31 cellular contexts compared by ENCODE assay signal in genomic region chr1:202659541-202659940, GRCh38. TPM values are rescaled to one million over a fixed set of nuclear protein-coding genes. Genes with fewer than 3 reads are reported as not detected.
"Had no signal": no experiment of that assay in that cellular context is flagged by ENCODE, and none has a peak within 500 bp of the region (broad histone marks: within the 10 kb centered on the region; RNA-seq: fewer than 3 reads in every experiment).

No MANE protein-coding gene starts in this region.

- H3K36me3 ChIP-seq: adrenal gland, gastrocnemius medialis, right atrium auricular region, vagina had no signal

- H3K4me1 ChIP-seq: adrenal gland, body of pancreas, gastrocnemius medialis, parathyroid adenoma, psoas muscle, right atrium auricular region, vagina had no signal

- H3K27me3 ChIP-seq: body of pancreas, right atrium auricular region, vagina had no signal

- H3K27ac ChIP-seq: adrenal gland, body of pancreas, gastrocnemius medialis, parathyroid adenoma, psoas muscle, right atrium auricular region, vagina, VCaP had no signal

- DNase-seq: activated CD4-positive, alpha-beta T cell treated with anti-CD3 and anti-CD28 coated beads for 48 hours; activated CD4-positive, alpha-beta T cell treated with anti-CD3 and anti-CD28 coated beads, Interleukin-2, amount 50 U/mL, for 48 hours; activated CD8-positive, alpha-beta memory T cell treated with anti-CD3 and anti-CD28 coated beads for 24 hours; activated effector memory CD4-positive, alpha-beta T cell treated with anti-CD3 and anti-CD28 coated beads, Interleukin-2, amount 50 U/mL, for 16 hours; activated naive CD4-positive, alpha-beta T cell treated with anti-CD3 and anti-CD28 coated beads for 36 hours; activated naive CD8-positive, alpha-beta T cell treated with anti-CD3 and anti-CD28 coated beads for 36 hours; activated T-cell treated with anti-CD3 and anti-CD28 coated beads, Interleukin-2, amount 50 U/mL, for 1 hour; adrenal gland; aorta; body of pancreas; cortex of kidney; effector memory CD8-positive, alpha-beta T cell; gastrocnemius medialis; hippocampal formation; left colon; midbrain; naive thymus-derived CD4-positive, alpha-beta T cell; occipital lobe; psoas muscle; stimulated activated CD4-positive, alpha-beta T cell treated with anti-CD3 and anti-CD28 coated beads, Interleukin-1b, Interleukin-23, amount 100 ng/mL, for 48 hours; stimulated activated CD4-positive, alpha-beta T cell treated with anti-CD3 and anti-CD28 coated beads, Interleukin-4, amount 100 ng/mL, for 4 hours; stimulated activated CD8-positive, alpha-beta memory T cell treated with anti-CD3 and anti-CD28 coated beads, Interleukin-4, amount 100 ng/mL, for 48 hours; stimulated activated naive CD8-positive, alpha-beta T cell treated with anti-CD3 and anti-CD28 coated beads, Interleukin-15, amount 100 ng/mL, for 72 hours had no signal

- H3K9ac ChIP-seq: parathyroid adenoma had no signal

- H3K9me3 ChIP-seq: adrenal gland, body of pancreas, gastrocnemius medialis, psoas muscle, right atrium auricular region, vagina had no signal

- H3K4me2 ChIP-seq: smooth muscle cell had no signal

- H2AFZ ChIP-seq: parathyroid adenoma had no signal

- H3K79me2 ChIP-seq: parathyroid adenoma had no signal

- H3K4me3 ChIP-seq: adrenal gland, body of pancreas, gastrocnemius medialis, psoas muscle, right atrium auricular region, smooth muscle cell, vagina had no signal

- FAIRE-seq: keratinocyte had no signal

RNA-seq across cellular contexts. Expression of gene SYT2, which starts 50.7 kb away (rescaled TPM):
- total RNA-seq: activated naive CD4-positive, alpha-beta T cell treated with anti-CD3 and anti-CD28 coated beads for 36 hours; activated naive CD8-positive, alpha-beta T cell treated with anti-CD3 and anti-CD28 coated beads for 36 hours; activated T-helper 1 cell treated with anti-CD3 and anti-CD28 coated beads, Interleukin-12 subunit alpha, Interleukin-12 subunit beta, Interleukin-2, Interleukin-4 antibody, amounts not matched to agents 30 ng/mL and 10 ng/mL and 1 ng/mL, durations not matched to agents 14 hours and 24 hours and 36 hours; body of pancreas; gastrocnemius medialis; liver; naive thymus-derived CD4-positive, alpha-beta T cell; right atrium auricular region; smooth muscle cell; vagina had no signal
- polyA plus RNA-seq: keratinocyte, smooth muscle cell had no signal
